22 cellular contexts compared by ENCODE assay signal in the genomic region with DNA sequence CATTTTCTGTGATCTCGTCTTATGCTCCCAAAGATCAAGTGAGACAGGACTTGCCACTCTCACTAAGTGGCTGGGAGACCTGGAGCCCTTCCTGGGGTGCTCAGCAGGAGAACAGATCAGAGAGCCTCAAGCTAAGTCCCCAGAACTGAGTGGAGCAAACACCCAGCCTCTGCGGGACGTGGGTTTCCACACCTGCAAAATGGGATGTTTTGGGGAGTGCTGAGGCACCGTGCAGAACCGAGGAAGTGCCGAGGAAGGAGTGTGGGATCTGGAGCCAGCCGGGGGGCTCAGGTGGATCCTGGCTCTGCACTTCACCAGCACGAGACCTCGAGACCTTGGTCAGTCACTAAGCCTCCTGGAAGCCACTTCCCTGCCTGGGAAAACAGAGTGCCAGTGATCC.
DNase-seq lines count a peak whose midpoint lies in the region; ATAC-seq and TF ChIP-seq lines count a peak whose summit lies in the region.
"Had no signal": no experiment of that assay in that cellular context is flagged by ENCODE, and none has a peak within 500 bp of the region (broad histone marks: within the 10 kb centered on the region; RNA-seq: fewer than 3 reads in every experiment).

No MANE protein-coding gene starts in this region.

- H3K4me3 ChIP-seq in GM23338: no peak overlapping the region
- no peak overlapping the region for H3K4me3 ChIP-seq in coronary artery
- H3K4me3 ChIP-seq in iPS-15b (ENCODE audit: low read depth, low read length): no peak overlapping the region
- no peak overlapping the region for H3K4me3 ChIP-seq in neuronal stem cell (ENCODE audit: low read length in 2 of 2)
- H3K4me3 ChIP-seq in mesenchymal stem cell (ENCODE audit: insufficient read depth in 1 of 2, low read depth in 1 of 2, low read length in 2 of 2): no peak overlapping the region
- H3K4me3 ChIP-seq in colonic mucosa: no peak overlapping the region
- H3K4me3 ChIP-seq: A549; BLaER1 treated with 17β-estradiol and CSF1 and Interleukin-3, amounts not matched to agents 10 nM and 100 nM had no signal

- H3K27me3 ChIP-seq in GM23338 (ENCODE audit: insufficient read depth): no peaks in the 10 kb centered on the region; the same call in 1 of the 2 replicates
- no peaks in the 10 kb centered on the region for H3K27me3 ChIP-seq in iPS-15b (ENCODE audit: control insufficient read depth, insufficient read depth, low read length)
- H3K27me3 ChIP-seq in neuronal stem cell (ENCODE audit: control insufficient read depth in 3 of 3, insufficient read depth in 3 of 3, low read depth in 1 of 3, low read length in 3 of 3): peaks cover 0 to 64% (median 0%) of the 10 kb centered on the region in 3 experiments
- H3K27me3 ChIP-seq in mesenchymal stem cell (ENCODE audit: control insufficient read depth in 1 of 2, insufficient read depth in 1 of 2, low read length in 2 of 2): peaks cover 28 to 40% of the 10 kb centered on the region in 2 experiments
- no peaks in the 10 kb centered on the region for H3K27me3 ChIP-seq in colonic mucosa
- H3K27me3 ChIP-seq: BE2C; BLaER1 treated with 17β-estradiol and CSF1 and Interleukin-3, amounts not matched to agents 10 nM and 100 nM had no signal

- no peak overlapping the region for H2BK120ac ChIP-seq in neuronal stem cell (ENCODE audit: low read depth, low read length)
- no peak overlapping the region for H2BK120ac ChIP-seq in mesenchymal stem cell (ENCODE audit: low read depth, low read length)

- H4K20me1 ChIP-seq in GM23338 (replicated peaks; ENCODE audit: insufficient read depth): no peaks in the 10 kb centered on the region

- no peak overlapping the region for H2BK12ac ChIP-seq in neuronal stem cell (ENCODE audit: low read length)
- no peak overlapping the region for H2BK12ac ChIP-seq in mesenchymal stem cell (ENCODE audit: low read length in 2 of 2)

- peaks cover 36% of the 10 kb centered on the region for H3K27me3 Mint-ChIP-seq in GM23338 (ENCODE audit: insufficient read depth, low read depth, poor library complexity)
- H3K27me3 Mint-ChIP-seq: CD4-positive, alpha-beta T cell; CD8-positive, alpha-beta memory T cell had no signal

- H2BK5ac ChIP-seq in neuronal stem cell (ENCODE audit: low read length): peak overlapping the region; percentile 32
- no peak overlapping the region for H2BK5ac ChIP-seq in mesenchymal stem cell (ENCODE audit: low read depth, low read length, poor library complexity, severe bottlenecking)

- in situ Hi-C loops in G401 (cut with HindIII; ENCODE audit: low sequenced_read_pairs): no loop called here

- H3K27ac ChIP-seq in GM23338 (ENCODE audit: low read depth) (no peak overlapping the region), coronary artery (no peak overlapping the region), neuronal stem cell (replicated peaks; ENCODE audit: low read length) (no peak overlapping the region), mesenchymal stem cell (ENCODE audit: low read length, poor library complexity, severe bottlenecking) (no peak overlapping the region), colonic mucosa (no peak overlapping the region)
- H3K27ac ChIP-seq: A549; BLaER1 treated with 17β-estradiol and CSF1 and Interleukin-3, amounts not matched to agents 10 nM and 100 nM had no signal

- intact Hi-C loops in colonic mucosa (cut with DNase I): no loop called here

- no peaks in the 10 kb centered on the region for H3K9me3 Mint-ChIP-seq in GM23338
- H3K9me3 Mint-ChIP-seq: CD4-positive, alpha-beta T cell; CD8-positive, alpha-beta memory T cell had no signal

- H3K9ac ChIP-seq in iPS-15b (ENCODE audit: low read depth, low read length) (peak overlapping the region; percentile 8), neuronal stem cell (ENCODE audit: low read depth, low read length, poor library complexity) (no peak overlapping the region), mesenchymal stem cell (ENCODE audit: low read length) (no peak overlapping the region), colonic mucosa (ENCODE audit: low read depth in 2 of 2, low read length in 2 of 2) (no peak overlapping the region)
- H3K9ac ChIP-seq: BLaER1 treated with 17β-estradiol and CSF1 and Interleukin-3, amounts not matched to agents 10 nM and 100 nM had no signal

- peak overlapping the region; percentile 73 for H3K18ac ChIP-seq in neuronal stem cell (ENCODE audit: low read length)
- no peak overlapping the region for H3K18ac ChIP-seq in mesenchymal stem cell (ENCODE audit: low read depth in 1 of 2, low read length in 2 of 2)

- no peak for DNase-seq in GM23338 (ENCODE audit: low spot score)
- DNase-seq in coronary artery (ENCODE audit: low spot score): peak; percentile 53
- no peak for DNase-seq in neuronal stem cell (ENCODE audit: low spot score)
- DNase-seq in G401 (ENCODE audit: low spot score): no peak
- no peak for DNase-seq in mesenchymal stem cell
- DNase-seq in colonic mucosa: no peak
- DNase-seq: 8988T; ACHN; AML-193; BE2C; CD4-positive, alpha-beta T cell; CD8-positive, alpha-beta memory T cell; DMS 273 treated with DMSO at 0.1 percent for 48 hours; DMS79; EL; GF-D8; GOT3; HCEC 1CT had no signal

- ATAC-seq in GM23338: no peak

- H2BK15ac ChIP-seq in neuronal stem cell (ENCODE audit: low read length): peak overlapping the region; percentile 51
- no peak overlapping the region for H2BK15ac ChIP-seq in mesenchymal stem cell (ENCODE audit: low read depth, poor library complexity, severe bottlenecking)

- H3K4me2 ChIP-seq in GM23338 (no peak overlapping the region), neuronal stem cell (ENCODE audit: insufficient read depth, low read length, poor library complexity, severe bottlenecking) (no peak overlapping the region), mesenchymal stem cell (ENCODE audit: low read length, poor library complexity, severe bottlenecking) (no peak overlapping the region)
- H3K4me2 ChIP-seq: A549; BLaER1 treated with 17β-estradiol and CSF1 and Interleukin-3, amounts not matched to agents 10 nM and 100 nM had no signal

- H2AFZ ChIP-seq in GM23338 (peak overlapping the region; percentile 32; the same call in 1 of the 2 replicates), neuronal stem cell (ENCODE audit: low read length) (no peak overlapping the region), mesenchymal stem cell (ENCODE audit: low read depth, low read length) (no peak overlapping the region)

- peaks cover 68% of the 10 kb centered on the region for H3K4me1 Mint-ChIP-seq in GM23338

- H3K14ac ChIP-seq in neuronal stem cell (ENCODE audit: low read length) (peak overlapping the region; percentile 5), mesenchymal stem cell (ENCODE audit: low read length in 2 of 2) (no peak overlapping the region)

- H3K36me3 Mint-ChIP-seq in GM23338 (ENCODE audit: low read depth): no peaks in the 10 kb centered on the region
- H3K36me3 Mint-ChIP-seq: CD14-positive monocyte; CD8-positive, alpha-beta memory T cell had no signal

- H4K91ac ChIP-seq in neuronal stem cell (ENCODE audit: low read depth, low read length, poor library complexity): no peak overlapping the region
- H4K91ac ChIP-seq in mesenchymal stem cell (ENCODE audit: low read length): no peak overlapping the region

- H3K4me3 Mint-ChIP-seq in GM23338: no peak overlapping the region
- H3K4me3 Mint-ChIP-seq: CD14-positive monocyte; CD4-positive, alpha-beta T cell had no signal

- 0 out of 2 replicates have a peak, but pooled peaks cover 16% of the 10 kb centered on the region for H3F3A ChIP-seq in GM23338 (replicated peaks; ENCODE audit: low read depth)

- no peaks in the 10 kb centered on the region for H3K9me3 ChIP-seq in iPS-15b (ENCODE audit: control insufficient read depth, insufficient read depth, low read length)
- H3K9me3 ChIP-seq in neuronal stem cell (replicated peaks in 1 of 2; ENCODE audit: control insufficient read depth in 2 of 2, insufficient read depth in 1 of 2, low read depth in 1 of 2, low read length in 2 of 2): peaks cover 0 to 2% of the 10 kb centered on the region in 2 donors
- no peaks in the 10 kb centered on the region for H3K9me3 ChIP-seq in mesenchymal stem cell (ENCODE audit: control insufficient read depth, low read length)
- no peaks in the 10 kb centered on the region for H3K9me3 ChIP-seq in colonic mucosa
- H3K9me3 ChIP-seq: A549; BE2C; BLaER1 treated with 17β-estradiol and CSF1 and Interleukin-3, amounts not matched to agents 10 nM and 100 nM had no signal

- H3K23ac ChIP-seq in neuronal stem cell (ENCODE audit: low read depth, low read length, poor library complexity) (no peak overlapping the region), mesenchymal stem cell (ENCODE audit: low read length in 2 of 2) (no peak overlapping the region)

- no peaks in the 10 kb centered on the region for H3K79me2 ChIP-seq in GM23338 (replicated peaks; ENCODE audit: insufficient read depth)

- H2AK5ac ChIP-seq in neuronal stem cell (ENCODE audit: low read depth, low read length): peak overlapping the region; percentile 81
- H2AK5ac ChIP-seq in mesenchymal stem cell (ENCODE audit: low read length, severe bottlenecking): no peak overlapping the region

- no CpG with 5 or more reads among the region's 9 CpGs for WGBS in neuronal stem cell (ENCODE audit: extremely low coverage in 2 of 2, insufficient read length in 2 of 2, insufficient replicate concordance in 1 of 2), 2 donors
- 83% methylated on average over 9 of the region's 9 CpGs for WGBS in mesenchymal stem cell

- no peaks in the 10 kb centered on the region for H3K79me1 ChIP-seq in neuronal stem cell (ENCODE audit: low read depth, low read length)
- H3K79me1 ChIP-seq in mesenchymal stem cell (replicated peaks; ENCODE audit: low read length, poor library complexity, severe bottlenecking): no peaks in the 10 kb centered on the region

- H3K36me3 ChIP-seq in GM23338 (ENCODE audit: insufficient read depth) (no peaks in the 10 kb centered on the region), iPS-15b (ENCODE audit: control insufficient read depth, insufficient read depth, low read length) (no peaks in the 10 kb centered on the region), neuronal stem cell (replicated peaks in 1 of 2; ENCODE audit: control insufficient read depth in 2 of 2, insufficient read depth in 2 of 2, low read length in 2 of 2) (no peaks in the 10 kb centered on the region), mesenchymal stem cell (ENCODE audit: control insufficient read depth in 1 of 2, insufficient read depth in 2 of 2, low read depth in 1 of 2, low read length in 2 of 2) (peaks cover 0 to 3% of the 10 kb centered on the region in 2 experiments), colonic mucosa (no peaks in the 10 kb centered on the region)
- H3K36me3 ChIP-seq: BE2C; BLaER1 treated with 17β-estradiol and CSF1 and Interleukin-3, amounts not matched to agents 10 nM and 100 nM had no signal

- no peak overlapping the region for H4K8ac ChIP-seq in neuronal stem cell (ENCODE audit: low read depth, low read length)
- H4K8ac ChIP-seq in mesenchymal stem cell (ENCODE audit: low read length): no peak overlapping the region

- no peak overlapping the region for H3K27ac Mint-ChIP-seq in GM23338
- H3K27ac Mint-ChIP-seq: CD14-positive monocyte; CD4-positive, alpha-beta T cell; CD8-positive, alpha-beta memory T cell had no signal

- TF ChIP-seq CTCF in GM23338 (conservative IDR thresholded peaks at IDR 0.05; ENCODE audit: low read depth in 2 of 2) (no peak), coronary artery (IDR thresholded peaks at IDR 0.05) (no peak), colonic mucosa (IDR thresholded peaks at IDR 0.05) (no peak)

- H3K9me2 ChIP-seq in GM23338 (ENCODE audit: insufficient read depth): no peaks in the 10 kb centered on the region

- H3K4me1 ChIP-seq in GM23338 (ENCODE audit: insufficient read depth) (peaks cover 24% of the 10 kb centered on the region), iPS-15b (ENCODE audit: control insufficient read depth, insufficient read depth, low read length) (peaks cover 21% of the 10 kb centered on the region), neuronal stem cell (ENCODE audit: control insufficient read depth in 2 of 2, insufficient read depth in 1 of 2, low read depth in 1 of 2, low read length in 2 of 2) (peaks cover 39 to 41% of the 10 kb centered on the region in 2 donors), mesenchymal stem cell (ENCODE audit: control insufficient read depth, insufficient read depth, low read depth, low read length) (peaks cover 10% of the 10 kb centered on the region), colonic mucosa (no peaks in the 10 kb centered on the region)
- H3K4me1 ChIP-seq: A549 had no signal

- H3K4ac ChIP-seq in neuronal stem cell (ENCODE audit: low read length) (no peak overlapping the region), mesenchymal stem cell (ENCODE audit: low read depth in 1 of 2, low read length in 2 of 2) (no peak overlapping the region)
